1 cellular context compared by ENCODE assay signal in the genomic region with DNA sequence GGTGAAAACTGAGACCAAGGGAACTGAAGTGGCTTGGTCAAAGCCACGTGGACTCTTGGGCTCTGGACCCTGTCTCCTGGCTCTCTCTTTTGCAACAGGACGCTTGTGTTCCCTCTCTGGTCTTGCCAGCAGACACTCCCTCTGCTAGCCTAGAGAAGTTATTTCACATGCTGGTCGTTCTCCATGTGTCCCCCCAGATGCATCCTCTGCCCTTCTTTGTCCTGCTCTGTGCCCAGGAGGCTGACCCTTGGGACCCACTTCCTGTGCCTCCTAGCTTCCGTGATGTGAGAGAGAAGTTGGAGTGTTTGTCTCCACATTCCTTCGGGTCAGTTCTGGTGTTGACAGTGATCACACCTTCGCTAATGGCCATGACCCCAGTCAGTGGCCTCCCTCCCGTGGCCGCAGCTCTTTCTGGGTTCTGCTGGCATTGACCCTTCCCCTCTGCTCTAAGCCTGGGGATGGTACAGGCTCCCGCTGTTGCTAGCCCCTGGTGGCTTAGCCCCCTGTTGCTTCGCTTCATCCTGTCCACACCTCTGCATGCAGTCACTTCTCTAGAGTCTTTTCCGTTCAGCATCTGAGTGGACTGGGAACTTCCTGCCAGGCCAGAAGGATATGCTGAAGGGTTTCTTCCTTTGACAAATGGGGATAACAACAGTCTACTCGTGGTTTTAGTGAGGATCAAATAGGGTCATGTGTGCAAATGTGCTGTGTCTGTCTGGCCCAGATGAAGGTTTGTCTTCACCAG.
TF ChIP-seq lines count a peak whose summit lies in the region.

No MANE protein-coding gene starts in this region.

TF ChIP-seq in HepG2, 621 proteins besides CTCF, POLR2A, EP300 and RAD21 (continues in another document):
- no peak for TF ChIP-seq SRSF1 (optimal IDR thresholded peaks at IDR 0.05; ENCODE audit: low read depth, low read length)
- no peak for TF ChIP-seq SAFB2 (CRISPR knock-in tag; IDR thresholded peaks at IDR 0.05; ENCODE audit: borderline replicate concordance, low read depth)
- TF ChIP-seq, protein P1, sequence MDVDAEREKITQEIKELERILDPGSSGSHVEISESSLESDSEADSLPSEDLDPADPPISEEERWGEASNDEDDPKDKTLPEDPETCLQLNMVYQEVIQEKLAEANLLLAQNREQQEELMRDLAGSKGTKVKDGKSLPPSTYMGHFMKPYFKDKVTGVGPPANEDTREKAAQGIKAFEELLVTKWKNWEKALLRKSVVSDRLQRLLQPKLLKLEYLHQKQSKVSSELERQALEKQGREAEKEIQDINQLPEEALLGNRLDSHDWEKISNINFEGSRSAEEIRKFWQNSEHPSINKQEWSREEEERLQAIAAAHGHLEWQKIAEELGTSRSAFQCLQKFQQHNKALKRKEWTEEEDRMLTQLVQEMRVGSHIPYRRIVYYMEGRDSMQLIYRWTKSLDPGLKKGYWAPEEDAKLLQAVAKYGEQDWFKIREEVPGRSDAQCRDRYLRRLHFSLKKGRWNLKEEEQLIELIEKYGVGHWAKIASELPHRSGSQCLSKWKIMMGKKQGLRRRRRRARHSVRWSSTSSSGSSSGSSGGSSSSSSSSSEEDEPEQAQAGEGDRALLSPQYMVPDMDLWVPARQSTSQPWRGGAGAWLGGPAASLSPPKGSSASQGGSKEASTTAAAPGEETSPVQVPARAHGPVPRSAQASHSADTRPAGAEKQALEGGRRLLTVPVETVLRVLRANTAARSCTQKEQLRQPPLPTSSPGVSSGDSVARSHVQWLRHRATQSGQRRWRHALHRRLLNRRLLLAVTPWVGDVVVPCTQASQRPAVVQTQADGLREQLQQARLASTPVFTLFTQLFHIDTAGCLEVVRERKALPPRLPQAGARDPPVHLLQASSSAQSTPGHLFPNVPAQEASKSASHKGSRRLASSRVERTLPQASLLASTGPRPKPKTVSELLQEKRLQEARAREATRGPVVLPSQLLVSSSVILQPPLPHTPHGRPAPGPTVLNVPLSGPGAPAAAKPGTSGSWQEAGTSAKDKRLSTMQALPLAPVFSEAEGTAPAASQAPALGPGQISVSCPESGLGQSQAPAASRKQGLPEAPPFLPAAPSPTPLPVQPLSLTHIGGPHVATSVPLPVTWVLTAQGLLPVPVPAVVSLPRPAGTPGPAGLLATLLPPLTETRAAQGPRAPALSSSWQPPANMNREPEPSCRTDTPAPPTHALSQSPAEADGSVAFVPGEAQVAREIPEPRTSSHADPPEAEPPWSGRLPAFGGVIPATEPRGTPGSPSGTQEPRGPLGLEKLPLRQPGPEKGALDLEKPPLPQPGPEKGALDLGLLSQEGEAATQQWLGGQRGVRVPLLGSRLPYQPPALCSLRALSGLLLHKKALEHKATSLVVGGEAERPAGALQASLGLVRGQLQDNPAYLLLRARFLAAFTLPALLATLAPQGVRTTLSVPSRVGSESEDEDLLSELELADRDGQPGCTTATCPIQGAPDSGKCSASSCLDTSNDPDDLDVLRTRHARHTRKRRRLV (CRISPR knock-in tag; IDR thresholded peaks at IDR 0.05), result no peak
- no peak for TF ChIP-seq SP4 (CRISPR knock-in tag; IDR thresholded peaks at IDR 0.05)
- no peak for TF ChIP-seq ZNF782 (CRISPR knock-in tag; IDR thresholded peaks at IDR 0.05; ENCODE audit: borderline replicate concordance)
- no peak for TF ChIP-seq ZFP37 (CRISPR knock-in tag; IDR thresholded peaks at IDR 0.05; ENCODE audit: borderline replicate concordance)
- TF ChIP-seq, protein P2, sequence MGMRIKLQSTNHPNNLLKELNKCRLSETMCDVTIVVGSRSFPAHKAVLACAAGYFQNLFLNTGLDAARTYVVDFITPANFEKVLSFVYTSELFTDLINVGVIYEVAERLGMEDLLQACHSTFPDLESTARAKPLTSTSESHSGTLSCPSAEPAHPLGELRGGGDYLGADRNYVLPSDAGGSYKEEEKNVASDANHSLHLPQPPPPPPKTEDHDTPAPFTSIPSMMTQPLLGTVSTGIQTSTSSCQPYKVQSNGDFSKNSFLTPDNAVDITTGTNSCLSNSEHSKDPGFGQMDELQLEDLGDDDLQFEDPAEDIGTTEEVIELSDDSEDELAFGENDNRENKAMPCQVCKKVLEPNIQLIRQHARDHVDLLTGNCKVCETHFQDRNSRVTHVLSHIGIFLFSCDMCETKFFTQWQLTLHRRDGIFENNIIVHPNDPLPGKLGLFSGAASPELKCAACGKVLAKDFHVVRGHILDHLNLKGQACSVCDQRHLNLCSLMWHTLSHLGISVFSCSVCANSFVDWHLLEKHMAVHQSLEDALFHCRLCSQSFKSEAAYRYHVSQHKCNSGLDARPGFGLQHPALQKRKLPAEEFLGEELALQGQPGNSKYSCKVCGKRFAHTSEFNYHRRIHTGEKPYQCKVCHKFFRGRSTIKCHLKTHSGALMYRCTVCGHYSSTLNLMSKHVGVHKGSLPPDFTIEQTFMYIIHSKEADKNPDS (CRISPR knock-in tag; IDR thresholded peaks at IDR 0.05), result no peak
- TF ChIP-seq, protein P3, sequence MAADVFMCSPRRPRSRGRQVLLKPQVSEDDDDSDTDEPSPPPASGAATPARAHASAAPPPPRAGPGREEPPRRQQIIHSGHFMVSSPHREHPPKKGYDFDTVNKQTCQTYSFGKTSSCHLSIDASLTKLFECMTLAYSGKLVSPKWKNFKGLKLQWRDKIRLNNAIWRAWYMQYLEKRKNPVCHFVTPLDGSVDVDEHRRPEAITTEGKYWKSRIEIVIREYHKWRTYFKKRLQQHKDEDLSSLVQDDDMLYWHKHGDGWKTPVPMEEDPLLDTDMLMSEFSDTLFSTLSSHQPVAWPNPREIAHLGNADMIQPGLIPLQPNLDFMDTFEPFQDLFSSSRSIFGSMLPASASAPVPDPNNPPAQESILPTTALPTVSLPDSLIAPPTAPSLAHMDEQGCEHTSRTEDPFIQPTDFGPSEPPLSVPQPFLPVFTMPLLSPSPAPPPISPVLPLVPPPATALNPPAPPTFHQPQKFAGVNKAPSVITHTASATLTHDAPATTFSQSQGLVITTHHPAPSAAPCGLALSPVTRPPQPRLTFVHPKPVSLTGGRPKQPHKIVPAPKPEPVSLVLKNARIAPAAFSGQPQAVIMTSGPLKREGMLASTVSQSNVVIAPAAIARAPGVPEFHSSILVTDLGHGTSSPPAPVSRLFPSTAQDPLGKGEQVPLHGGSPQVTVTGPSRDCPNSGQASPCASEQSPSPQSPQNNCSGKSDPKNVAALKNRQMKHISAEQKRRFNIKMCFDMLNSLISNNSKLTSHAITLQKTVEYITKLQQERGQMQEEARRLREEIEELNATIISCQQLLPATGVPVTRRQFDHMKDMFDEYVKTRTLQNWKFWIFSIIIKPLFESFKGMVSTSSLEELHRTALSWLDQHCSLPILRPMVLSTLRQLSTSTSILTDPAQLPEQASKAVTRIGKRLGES (CRISPR knock-in tag; IDR thresholded peaks at IDR 0.05; ENCODE audit: borderline replicate concordance), result no peak
- TF ChIP-seq SALL1 (CRISPR knock-in tag; IDR thresholded peaks at IDR 0.05), result peak; percentile 89
- TF ChIP-seq ASH2L (IDR thresholded peaks at IDR 0.05; ENCODE audit: insufficient read length, low read depth, low read length), result no peak
- TF ChIP-seq CAMTA2 (CRISPR knock-in tag; IDR thresholded peaks at IDR 0.05; ENCODE audit: borderline replicate concordance), result 0 out of 2 replicates have a peak, but pooled peaks have one; percentile 50
- TF ChIP-seq SRY (CRISPR knock-in tag; IDR thresholded peaks at IDR 0.05), result no peak
- TF ChIP-seq, protein P4, sequence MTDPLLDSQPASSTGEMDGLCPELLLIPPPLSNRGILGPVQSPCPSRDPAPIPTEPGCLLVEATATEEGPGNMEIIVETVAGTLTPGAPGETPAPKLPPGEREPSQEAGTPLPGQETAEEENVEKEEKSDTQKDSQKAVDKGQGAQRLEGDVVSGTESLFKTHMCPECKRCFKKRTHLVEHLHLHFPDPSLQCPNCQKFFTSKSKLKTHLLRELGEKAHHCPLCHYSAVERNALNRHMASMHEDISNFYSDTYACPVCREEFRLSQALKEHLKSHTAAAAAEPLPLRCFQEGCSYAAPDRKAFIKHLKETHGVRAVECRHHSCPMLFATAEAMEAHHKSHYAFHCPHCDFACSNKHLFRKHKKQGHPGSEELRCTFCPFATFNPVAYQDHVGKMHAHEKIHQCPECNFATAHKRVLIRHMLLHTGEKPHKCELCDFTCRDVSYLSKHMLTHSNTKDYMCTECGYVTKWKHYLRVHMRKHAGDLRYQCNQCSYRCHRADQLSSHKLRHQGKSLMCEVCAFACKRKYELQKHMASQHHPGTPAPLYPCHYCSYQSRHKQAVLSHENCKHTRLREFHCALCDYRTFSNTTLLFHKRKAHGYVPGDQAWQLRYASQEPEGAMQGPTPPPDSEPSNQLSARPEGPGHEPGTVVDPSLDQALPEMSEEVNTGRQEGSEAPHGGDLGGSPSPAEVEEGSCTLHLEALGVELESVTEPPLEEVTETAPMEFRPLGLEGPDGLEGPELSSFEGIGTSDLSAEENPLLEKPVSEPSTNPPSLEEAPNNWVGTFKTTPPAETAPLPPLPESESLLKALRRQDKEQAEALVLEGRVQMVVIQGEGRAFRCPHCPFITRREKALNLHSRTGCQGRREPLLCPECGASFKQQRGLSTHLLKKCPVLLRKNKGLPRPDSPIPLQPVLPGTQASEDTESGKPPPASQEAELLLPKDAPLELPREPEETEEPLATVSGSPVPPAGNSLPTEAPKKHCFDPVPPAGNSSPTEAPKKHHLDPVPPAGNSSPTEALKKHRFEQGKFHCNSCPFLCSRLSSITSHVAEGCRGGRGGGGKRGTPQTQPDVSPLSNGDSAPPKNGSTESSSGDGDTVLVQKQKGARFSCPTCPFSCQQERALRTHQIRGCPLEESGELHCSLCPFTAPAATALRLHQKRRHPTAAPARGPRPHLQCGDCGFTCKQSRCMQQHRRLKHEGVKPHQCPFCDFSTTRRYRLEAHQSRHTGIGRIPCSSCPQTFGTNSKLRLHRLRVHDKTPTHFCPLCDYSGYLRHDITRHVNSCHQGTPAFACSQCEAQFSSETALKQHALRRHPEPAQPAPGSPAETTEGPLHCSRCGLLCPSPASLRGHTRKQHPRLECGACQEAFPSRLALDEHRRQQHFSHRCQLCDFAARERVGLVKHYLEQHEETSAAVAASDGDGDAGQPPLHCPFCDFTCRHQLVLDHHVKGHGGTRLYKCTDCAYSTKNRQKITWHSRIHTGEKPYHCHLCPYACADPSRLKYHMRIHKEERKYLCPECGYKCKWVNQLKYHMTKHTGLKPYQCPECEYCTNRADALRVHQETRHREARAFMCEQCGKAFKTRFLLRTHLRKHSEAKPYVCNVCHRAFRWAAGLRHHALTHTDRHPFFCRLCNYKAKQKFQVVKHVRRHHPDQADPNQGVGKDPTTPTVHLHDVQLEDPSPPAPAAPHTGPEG (CRISPR knock-in tag; IDR thresholded peaks at IDR 0.05), result no peak
- no peak for TF ChIP-seq MAFF (IDR thresholded peaks at IDR 0.05; ENCODE audit: low read depth, low read length)
- TF ChIP-seq, protein P5, sequence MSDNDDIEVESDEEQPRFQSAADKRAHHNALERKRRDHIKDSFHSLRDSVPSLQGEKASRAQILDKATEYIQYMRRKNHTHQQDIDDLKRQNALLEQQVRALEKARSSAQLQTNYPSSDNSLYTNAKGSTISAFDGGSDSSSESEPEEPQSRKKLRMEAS (IDR thresholded peaks at IDR 0.05), result peak; percentile 47; the same call in 1 of the 2 replicates
- TF ChIP-seq, protein P6, sequence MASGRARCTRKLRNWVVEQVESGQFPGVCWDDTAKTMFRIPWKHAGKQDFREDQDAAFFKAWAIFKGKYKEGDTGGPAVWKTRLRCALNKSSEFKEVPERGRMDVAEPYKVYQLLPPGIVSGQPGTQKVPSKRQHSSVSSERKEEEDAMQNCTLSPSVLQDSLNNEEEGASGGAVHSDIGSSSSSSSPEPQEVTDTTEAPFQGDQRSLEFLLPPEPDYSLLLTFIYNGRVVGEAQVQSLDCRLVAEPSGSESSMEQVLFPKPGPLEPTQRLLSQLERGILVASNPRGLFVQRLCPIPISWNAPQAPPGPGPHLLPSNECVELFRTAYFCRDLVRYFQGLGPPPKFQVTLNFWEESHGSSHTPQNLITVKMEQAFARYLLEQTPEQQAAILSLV (CRISPR knock-in tag; IDR thresholded peaks at IDR 0.05; ENCODE audit: borderline replicate concordance), result no peak
- TF ChIP-seq NR2F6 (IDR thresholded peaks at IDR 0.05), result peak; percentile 80
- peak; percentile 90 for TF ChIP-seq NR2F6 (CRISPR knock-in tag; IDR thresholded peaks at IDR 0.05)
- TF ChIP-seq ZNF567 (CRISPR knock-in tag; IDR thresholded peaks at IDR 0.05; ENCODE audit: borderline replicate concordance), result no peak
- no peak for TF ChIP-seq ZNF563 (CRISPR knock-in tag; IDR thresholded peaks at IDR 0.05)
- TF ChIP-seq, protein P7, sequence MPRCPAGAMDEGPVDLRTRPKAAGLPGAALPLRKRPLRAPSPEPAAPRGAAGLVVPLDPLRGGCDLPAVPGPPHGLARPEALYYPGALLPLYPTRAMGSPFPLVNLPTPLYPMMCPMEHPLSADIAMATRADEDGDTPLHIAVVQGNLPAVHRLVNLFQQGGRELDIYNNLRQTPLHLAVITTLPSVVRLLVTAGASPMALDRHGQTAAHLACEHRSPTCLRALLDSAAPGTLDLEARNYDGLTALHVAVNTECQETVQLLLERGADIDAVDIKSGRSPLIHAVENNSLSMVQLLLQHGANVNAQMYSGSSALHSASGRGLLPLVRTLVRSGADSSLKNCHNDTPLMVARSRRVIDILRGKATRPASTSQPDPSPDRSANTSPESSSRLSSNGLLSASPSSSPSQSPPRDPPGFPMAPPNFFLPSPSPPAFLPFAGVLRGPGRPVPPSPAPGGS (CRISPR knock-in tag; IDR thresholded peaks at IDR 0.05), result no peak; the same call in 1 of the 2 replicates
- TF ChIP-seq, protein P8, sequence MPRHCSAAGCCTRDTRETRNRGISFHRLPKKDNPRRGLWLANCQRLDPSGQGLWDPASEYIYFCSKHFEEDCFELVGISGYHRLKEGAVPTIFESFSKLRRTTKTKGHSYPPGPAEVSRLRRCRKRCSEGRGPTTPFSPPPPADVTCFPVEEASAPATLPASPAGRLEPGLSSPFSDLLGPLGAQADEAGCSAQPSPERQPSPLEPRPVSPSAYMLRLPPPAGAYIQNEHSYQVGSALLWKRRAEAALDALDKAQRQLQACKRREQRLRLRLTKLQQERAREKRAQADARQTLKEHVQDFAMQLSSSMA (CRISPR knock-in tag; IDR thresholded peaks at IDR 0.05), result peak; percentile 83
